In the genomic region with DNA sequence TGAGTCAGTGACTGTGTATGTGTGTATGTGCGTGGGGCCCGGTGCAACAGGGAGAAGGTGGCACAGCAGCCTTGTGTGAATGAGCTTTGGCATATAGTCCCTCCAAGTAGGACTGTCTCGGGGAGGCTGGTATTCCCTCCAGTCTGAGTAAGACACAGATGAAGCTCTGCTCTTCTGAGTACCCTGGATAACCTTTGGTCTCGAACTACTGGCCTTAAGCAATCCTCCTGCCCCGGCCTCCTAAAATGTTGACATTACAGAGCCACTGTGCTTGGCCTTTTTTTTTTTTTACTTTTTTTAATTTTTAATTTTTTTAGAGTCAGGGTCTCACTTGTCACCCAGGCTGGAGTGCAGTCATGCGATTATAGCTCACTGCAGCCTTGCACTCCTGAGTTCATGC, we compare ENCODE assay signal across 31 cellular contexts.
"Had no signal": no experiment of that assay in that cellular context is flagged by ENCODE, and none has a peak within 500 bp of the region (broad histone marks: within the 10 kb centered on the region; RNA-seq: fewer than 3 reads in every experiment).

No MANE protein-coding gene starts in this region.

- H3K9ac ChIP-seq: neural progenitor cell had no signal

- H3K4me3 Mint-ChIP-seq: naive thymus-derived CD4-positive, alpha-beta T cell; natural killer cell; nephron; neural progenitor cell; stimulated activated memory B cell treated with anti-CD40 and anti-IgM and Interleukin-4, amounts not matched to agents 10 μg/mL and 1 μg/mL and 100 μg/mL, for 72 hours; stimulated activated naive CD8-positive, alpha-beta T cell treated with anti-CD3 and anti-CD28 coated beads, Interleukin-15, amount 100 ng/mL, for 72 hours; type B pancreatic cell had no signal

- H2AFZ ChIP-seq: neural progenitor cell had no signal

- H3K36me3 Mint-ChIP-seq: natural killer cell; neural progenitor cell; stimulated activated memory B cell treated with anti-CD40 and anti-IgM and Interleukin-4, amounts not matched to agents 10 μg/mL and 1 μg/mL and 100 μg/mL, for 72 hours; type B pancreatic cell had no signal

- H3K27ac Mint-ChIP-seq: natural killer cell; nephron; neural progenitor cell; progenitor cell of endocrine pancreas; stimulated activated memory B cell treated with anti-CD40 and anti-IgM and Interleukin-4, amounts not matched to agents 10 μg/mL and 1 μg/mL and 100 μg/mL, for 72 hours; stimulated activated naive CD8-positive, alpha-beta T cell treated with anti-CD3 and anti-CD28 coated beads, Interleukin-15, amount 100 ng/mL, for 72 hours; type B pancreatic cell had no signal

- DNase-seq: naive thymus-derived CD4-positive, alpha-beta T cell; natural killer cell; nucleus accumbens; pancreas; psoas muscle; spleen; stimulated activated CD4-positive, alpha-beta T cell treated with anti-CD3 and anti-CD28 coated beads, Interleukin-12 subunit alpha, Interleukin-12 subunit beta, amount 100 ng/mL, for 4 hours; stimulated activated CD4-positive, alpha-beta T cell treated with anti-CD3 and anti-CD28 coated beads, Interleukin-1b, Interleukin-23, amount 100 ng/mL, for 48 hours; stimulated activated CD4-positive, alpha-beta T cell treated with anti-CD3 and anti-CD28 coated beads, Interleukin-4, amount 100 ng/mL, for 1 hour; stimulated activated CD4-positive, alpha-beta T cell treated with anti-CD3 and anti-CD28 coated beads, Interleukin-4, amount 100 ng/mL, for 4 hours; stimulated activated CD8-positive, alpha-beta memory T cell treated with anti-CD3 and anti-CD28 coated beads, Interleukin-4, amount 100 ng/mL, for 48 hours; stimulated activated naive CD4-positive, alpha-beta T cell; stimulated activated naive CD8-positive, alpha-beta T cell treated with anti-CD3 and anti-CD28 coated beads, Interleukin-15, amount 100 ng/mL, for 72 hours; stimulated activated naive CD8-positive, alpha-beta T cell treated with anti-CD3 and anti-CD28 coated beads, Interleukin-15, Interleukin-2, amounts not matched to agents 100 U/mL and 50 U/mL, for 24 hours; substantia nigra; testis; tibial artery; transverse colon; upper lobe of right lung; uterus had no signal

- H3K4me2 ChIP-seq: neural progenitor cell, smooth muscle cell had no signal

- H3K9me3 Mint-ChIP-seq: naive thymus-derived CD4-positive, alpha-beta T cell; natural killer cell; nephron; neural progenitor cell; stimulated activated memory B cell treated with anti-CD40 and anti-IgM and Interleukin-4, amounts not matched to agents 10 μg/mL and 1 μg/mL and 100 μg/mL, for 72 hours; stimulated activated naive CD8-positive, alpha-beta T cell treated with anti-CD3 and anti-CD28 coated beads, Interleukin-15, amount 100 ng/mL, for 72 hours; type B pancreatic cell had no signal

- H3K27me3 ChIP-seq: neural progenitor cell, neutrophil, pancreas, spleen, suprapubic skin, testis, tibial artery, transverse colon, upper lobe of right lung, uterus had no signal

- H3K4me1 Mint-ChIP-seq: natural killer cell; nephron; stimulated activated memory B cell treated with anti-CD40 and anti-IgM and Interleukin-4, amounts not matched to agents 10 μg/mL and 1 μg/mL and 100 μg/mL, for 72 hours; stimulated activated naive CD8-positive, alpha-beta T cell treated with anti-CD3 and anti-CD28 coated beads, Interleukin-15, amount 100 ng/mL, for 72 hours had no signal

- ATAC-seq: naive thymus-derived CD4-positive, alpha-beta T cell; natural killer cell; pancreas; psoas muscle; right cardiac atrium; sciatic nerve; stimulated activated memory B cell treated with anti-CD40 and anti-IgM and Interleukin-4, amounts not matched to agents 10 μg/mL and 1 μg/mL and 100 μg/mL, for 72 hours; stimulated activated naive CD8-positive, alpha-beta T cell treated with anti-CD3 and anti-CD28 coated beads, Interleukin-15, amount 100 ng/mL, for 72 hours; stimulated activated naive CD8-positive, alpha-beta T cell treated with anti-CD3 and anti-CD28 coated beads, Interleukin-15, Interleukin-2, amounts not matched to agents 100 U/mL and 50 U/mL, for 24 hours; upper lobe of right lung had no signal

- H3K9me3 ChIP-seq: neutrophil, pancreas, psoas muscle, spleen, suprapubic skin, testis, tibial artery, transverse colon, upper lobe of right lung, uterus had no signal

- H3K4me1 ChIP-seq: neural progenitor cell, pancreas, psoas muscle, spleen, suprapubic skin, testis, tibial artery, transverse colon, upper lobe of right lung, uterus had no signal

- H3K27me3 Mint-ChIP-seq: progenitor cell of endocrine pancreas; stimulated activated memory B cell treated with anti-CD40 and anti-IgM and Interleukin-4, amounts not matched to agents 10 μg/mL and 1 μg/mL and 100 μg/mL, for 72 hours; stimulated activated naive CD8-positive, alpha-beta T cell treated with anti-CD3 and anti-CD28 coated beads, Interleukin-15, amount 100 ng/mL, for 72 hours; type B pancreatic cell had no signal

- H3K27ac ChIP-seq: neural progenitor cell, neutrophil, pancreas, psoas muscle, skin epidermis, spleen, suprapubic skin, testis, tibial artery, transverse colon, upper lobe of right lung, uterus had no signal
